In genomic region chr4:1471443-1472147, GRCh38 we compare ENCODE assay signal across 18 cellular contexts.
DNase-seq lines count a peak whose midpoint lies in the region; ATAC-seq and TF ChIP-seq lines count a peak whose summit lies in the region.
"Had no signal": no experiment of that assay in that cellular context is flagged by ENCODE, and none has a peak within 500 bp of the region (broad histone marks: within the 10 kb centered on the region; RNA-seq: fewer than 3 reads in every experiment).

No MANE protein-coding gene starts in this region.

- H3K4me3 ChIP-seq in HEK293 (ENCODE audit: low read depth, low read length) (no peak overlapping the region), osteoblast (ENCODE audit: insufficient read depth, low read length) (no peak overlapping the region)
- H3K4me3 ChIP-seq: ovary had no signal

- H3K79me2 ChIP-seq in osteoblast (ENCODE audit: insufficient read depth, low read length): no peaks in the 10 kb centered on the region

- no peaks in the 10 kb centered on the region for H4K20me1 ChIP-seq in osteoblast (ENCODE audit: insufficient read depth, low read length)

- peaks cover 16% of the 10 kb centered on the region for H3K9me3 Mint-ChIP-seq in activated naive CD8-positive, alpha-beta T cell treated with anti-CD3 and anti-CD28 coated beads, Interleukin-2, amount 10 ng/mL, durations not matched to agents 7 days and 5 days
- H3K9me3 Mint-ChIP-seq in activated naive CD8-positive, alpha-beta T cell treated with anti-CD3 and anti-CD28 coated beads for 36 hours: peaks cover 12% of the 10 kb centered on the region
- peaks cover 24% of the 10 kb centered on the region for H3K9me3 Mint-ChIP-seq in chondrocyte (ENCODE audit: low read depth)

- no peak for ATAC-seq in activated naive CD8-positive, alpha-beta T cell treated with anti-CD3 and anti-CD28 coated beads, Interleukin-2, amount 10 ng/mL, durations not matched to agents 7 days and 5 days (ENCODE audit: low read depth)
- ATAC-seq in GM21825 (IDR thresholded peaks at IDR 0.05; ENCODE audit: unreplicated experiment) (no peak), HG02981 (IDR thresholded peaks at IDR 0.05; ENCODE audit: unreplicated experiment) (no peak)
- ATAC-seq: activated CD4-positive, CD25-positive, alpha-beta regulatory T cell treated with anti-CD3 and anti-CD28 coated beads, Interleukin-2, amount 50 U/mL, for 24 hours had no signal

- no peak for TF ChIP-seq CTCF in HEK293 (tag by site-specific recombination; IDR thresholded peaks at IDR 0.05)
- no peak for TF ChIP-seq CTCF in chondrocyte (IDR thresholded peaks at IDR 0.05)
- no peak for TF ChIP-seq CTCF in osteoblast (IDR thresholded peaks at IDR 0.05; ENCODE audit: extremely low read depth, low read depth, low read length)

- POLR2A ChIA-PET in activated naive CD8-positive, alpha-beta T cell treated with anti-CD3 and anti-CD28 coated beads, Interleukin-2, amount 10 ng/mL, durations not matched to agents 7 days and 5 days (lab: Charles Lee): no interaction called here
- POLR2A ChIA-PET in HEK293 (lab: Yijun Ruan, JAX): no interaction called here

- H3K4me1 ChIP-seq in HEK293 (ENCODE audit: control insufficient read depth, insufficient read depth, low read length) (no peaks in the 10 kb centered on the region), osteoblast (ENCODE audit: insufficient read depth, low read length) (no peaks in the 10 kb centered on the region)

- H3K4me2 ChIP-seq in osteoblast (ENCODE audit: insufficient read depth, low read length): no peak overlapping the region

- DNase-seq in activated naive CD8-positive, alpha-beta T cell treated with anti-CD3 and anti-CD28 coated beads, Interleukin-2, amount 10 ng/mL, durations not matched to agents 7 days and 5 days: peak; percentile 25
- no peak for DNase-seq in activated naive CD8-positive, alpha-beta T cell treated with anti-CD3 and anti-CD28 coated beads for 36 hours
- DNase-seq in chondrocyte (ENCODE audit: low spot score) (peak; percentile 86), osteoblast (ENCODE audit: insufficient read length, low spot score, missing footprints) (peak; percentile 45), NOMO-1 (lab: John Stamatoyannopoulos, UW; ENCODE audit: unreplicated experiment in 2 of 2) (no peak)
- DNase-seq: activated gamma-delta T cell; anterior cingulate cortex; cerebellar nuclear complex; GOT3; Karpas-422; NCI-H1105; stimulated activated CD4-positive, alpha-beta T cell treated with anti-CD3 and anti-CD28 coated beads, Interleukin-4, amount 100 ng/mL, for 1 hour had no signal

- H3K9me3 ChIP-seq in HEK293 (ENCODE audit: control insufficient read depth, insufficient read depth, low read depth, low read length): no peaks in the 10 kb centered on the region
- H3K9me3 ChIP-seq in osteoblast (ENCODE audit: low read depth, low read length): no peaks in the 10 kb centered on the region
- H3K9me3 ChIP-seq: ovary had no signal

- no peaks in the 10 kb centered on the region for H3K4me1 Mint-ChIP-seq in activated naive CD8-positive, alpha-beta T cell treated with anti-CD3 and anti-CD28 coated beads, Interleukin-2, amount 10 ng/mL, durations not matched to agents 7 days and 5 days
- no peaks in the 10 kb centered on the region for H3K4me1 Mint-ChIP-seq in activated naive CD8-positive, alpha-beta T cell treated with anti-CD3 and anti-CD28 coated beads for 36 hours
- H3K4me1 Mint-ChIP-seq in chondrocyte (ENCODE audit: low read depth): no peaks in the 10 kb centered on the region

- H3K27ac Mint-ChIP-seq in activated naive CD8-positive, alpha-beta T cell treated with anti-CD3 and anti-CD28 coated beads, Interleukin-2, amount 10 ng/mL, durations not matched to agents 7 days and 5 days: no peak overlapping the region
- H3K27ac Mint-ChIP-seq in activated naive CD8-positive, alpha-beta T cell treated with anti-CD3 and anti-CD28 coated beads for 36 hours: no peak overlapping the region
- H3K27ac Mint-ChIP-seq in chondrocyte (ENCODE audit: unreplicated experiment): no peak overlapping the region
- H3K27ac Mint-ChIP-seq: T-helper 1 cell treated with Interleukin-12 subunit alpha and Interleukin-12 subunit beta and Interleukin-4 antibody, amounts not matched to agents 30 μg/mL and 1 μg/mL, for 36 hours had no signal

- H3K27me3 Mint-ChIP-seq in activated naive CD8-positive, alpha-beta T cell treated with anti-CD3 and anti-CD28 coated beads, Interleukin-2, amount 10 ng/mL, durations not matched to agents 7 days and 5 days: peaks cover 10% of the 10 kb centered on the region
- H3K27me3 Mint-ChIP-seq in activated naive CD8-positive, alpha-beta T cell treated with anti-CD3 and anti-CD28 coated beads for 36 hours: peaks cover 6% of the 10 kb centered on the region
- H3K27me3 Mint-ChIP-seq in chondrocyte (ENCODE audit: low read depth): peaks cover 9% of the 10 kb centered on the region

- CTCF ChIA-PET in HEK293 (lab: Yijun Ruan, JAX): no interaction called here

- H3K27ac ChIP-seq in HEK293 (ENCODE audit: extremely low read depth, low read depth, low read length): no peak overlapping the region
- H3K27ac ChIP-seq in osteoblast (ENCODE audit: low read depth, low read length): no peak overlapping the region
- H3K27ac ChIP-seq: ovary had no signal

- no peak overlapping the region for H2AFZ ChIP-seq in osteoblast (ENCODE audit: low read length)

- H3K36me3 Mint-ChIP-seq in activated naive CD8-positive, alpha-beta T cell treated with anti-CD3 and anti-CD28 coated beads, Interleukin-2, amount 10 ng/mL, durations not matched to agents 7 days and 5 days: no peaks in the 10 kb centered on the region
- no peaks in the 10 kb centered on the region for H3K36me3 Mint-ChIP-seq in activated naive CD8-positive, alpha-beta T cell treated with anti-CD3 and anti-CD28 coated beads for 36 hours
- H3K36me3 Mint-ChIP-seq in chondrocyte (ENCODE audit: low read depth): peaks cover 3% of the 10 kb centered on the region

- peaks cover 16% of the 10 kb centered on the region for H3K27me3 ChIP-seq in osteoblast (ENCODE audit: insufficient read depth, low read length)
- H3K27me3 ChIP-seq: ovary had no signal

- no peak overlapping the region for H3K4me3 Mint-ChIP-seq in activated naive CD8-positive, alpha-beta T cell treated with anti-CD3 and anti-CD28 coated beads, Interleukin-2, amount 10 ng/mL, durations not matched to agents 7 days and 5 days
- no peak overlapping the region for H3K4me3 Mint-ChIP-seq in activated naive CD8-positive, alpha-beta T cell treated with anti-CD3 and anti-CD28 coated beads for 36 hours
- H3K4me3 Mint-ChIP-seq in chondrocyte (ENCODE audit: unreplicated experiment): no peak overlapping the region
- H3K4me3 Mint-ChIP-seq: T-helper 1 cell treated with Interleukin-12 subunit alpha and Interleukin-12 subunit beta and Interleukin-4 antibody, amounts not matched to agents 30 μg/mL and 1 μg/mL, for 36 hours had no signal

- H3K36me3 ChIP-seq in HEK293 (ENCODE audit: control insufficient read depth in 2 of 2, insufficient read depth in 1 of 2, low read length in 2 of 2): no peaks in the 10 kb centered on the region
- H3K36me3 ChIP-seq in osteoblast (ENCODE audit: insufficient read depth, low read length): no peaks in the 10 kb centered on the region
- H3K36me3 ChIP-seq: ovary had no signal

TF ChIP-seq in HEK293, 187 proteins besides CTCF, POLR2A, EP300 and RAD21 (continues in another document):
- TF ChIP-seq ZNF514 (tag by site-specific recombination; IDR thresholded peaks at IDR 0.05): no peak
- no peak for TF ChIP-seq SETDB1 (IDR thresholded peaks at IDR 0.05; ENCODE audit: insufficient read length, low read length)
- TF ChIP-seq ZNF549 (tag by site-specific recombination; IDR thresholded peaks at IDR 0.05): no peak
- peak; percentile 39 for TF ChIP-seq ZNF335 (tag by site-specific recombination; conservative IDR thresholded peaks at IDR 0.05)
- TF ChIP-seq ZNF529 (tag by site-specific recombination; IDR thresholded peaks at IDR 0.05; ENCODE audit: insufficient replicate concordance): no peak
- no peak for TF ChIP-seq ZNF513 (tag by site-specific recombination; IDR thresholded peaks at IDR 0.05)
- TF ChIP-seq ZNF350 (tag by site-specific recombination; IDR thresholded peaks at IDR 0.05): no peak
- TF ChIP-seq GLIS1 (tag by site-specific recombination; IDR thresholded peaks at IDR 0.05): no peak
- no peak for TF ChIP-seq ZNF10 (tag by site-specific recombination; IDR thresholded peaks at IDR 0.05)
- no peak for TF ChIP-seq ZSCAN5A (tag by site-specific recombination; IDR thresholded peaks at IDR 0.05)
- TF ChIP-seq ZNF324 (tag by site-specific recombination; IDR thresholded peaks at IDR 0.05): no peak
- TF ChIP-seq ZBTB17 (tag by site-specific recombination; IDR thresholded peaks at IDR 0.05): no peak
- peak; percentile 73 for TF ChIP-seq ZIC2 (tag by site-specific recombination; IDR thresholded peaks at IDR 0.05)

Comparison
In these comparisons a context has a peak if more than half of its experiments do, and no peak if none do; other contexts are left out.
1. DNase-seq: peak in activated naive CD8-positive, alpha-beta T cell treated with anti-CD3 and anti-CD28 coated beads, Interleukin-2, amount 10 ng/mL, durations not matched to agents 7 days and 5 days (single experiment), chondrocyte (single experiment) and osteoblast (single experiment); none in activated naive CD8-positive, alpha-beta T cell treated with anti-CD3 and anti-CD28 coated beads for 36 hours (single experiment) and NOMO-1 (0 of 2).